ENCODE assay signal across 20 cellular contexts in genomic region chr20:50252715-50253500, GRCh38.
DNase-seq lines count a peak whose midpoint lies in the region; FAIRE-seq and TF ChIP-seq lines count a peak whose summit lies in the region.
"Had no signal": no experiment of that assay in that cellular context is flagged by ENCODE, and none has a peak within 500 bp of the region (broad histone marks: within the 10 kb centered on the region; RNA-seq: fewer than 3 reads in every experiment).

No MANE protein-coding gene starts in this region.

- H3K4me1 Mint-ChIP-seq in neural progenitor cell: no peaks in the 10 kb centered on the region
- H3K4me1 Mint-ChIP-seq: activated CD4-positive, alpha-beta T cell treated with anti-CD3 and anti-CD28 coated beads, Interleukin-2, amount 10 ng/mL, durations not matched to agents 24 days and 14 days had no signal

- peak; percentile 40 for FAIRE-seq in HTR-8/SVneo (lab: Jason Lieb, UNC)
- FAIRE-seq in H1 (lab: Jason Lieb, UNC): no peak
- FAIRE-seq: GM18507 had no signal

- H3K4me3 ChIP-seq in H1 (ENCODE audit: extremely low read depth in 1 of 4, insufficient read depth in 2 of 4, low read depth in 3 of 4, low read length in 4 of 4) (no peak overlapping the region), neural progenitor cell (no peak overlapping the region), BE2C (ENCODE audit: low read depth, low read length) (no peak overlapping the region)
- H3K4me3 ChIP-seq: adrenal gland, psoas muscle, tibial artery had no signal

- CTCF ChIA-PET in H1 (lab: Charles Lee; ENCODE audit: partially characterized antibody): interaction anchor here (0.8 to 2.1 kb wide), 3 partner anchors 9 to 226 kb away, joined by 3 to 6 read pairs (median 5); no protein-coding TSS in a partner anchor
- CTCF ChIA-PET in RWPE1 (lab: Yijun Ruan, JAX): no interaction called here

- no peak overlapping the region for H2BK20ac ChIP-seq in H1 (ENCODE audit: low read length)

- POLR2A ChIA-PET in H1 (lab: Charles Lee; ENCODE audit: partially characterized antibody): interaction anchor here (0.6 kb wide), 1 partner anchor 32 kb away, joined by 4 read pairs; no protein-coding TSS in a partner anchor
- POLR2A ChIA-PET in RWPE1 (lab: Yijun Ruan, JAX; ENCODE audit: low non-redundant PET): no interaction called here

- H4K20me1 ChIP-seq in H1 (replicated peaks in 1 of 2; ENCODE audit: control insufficient read depth in 1 of 2, insufficient read depth in 2 of 2, low read length in 2 of 2) (no peaks in the 10 kb centered on the region), neural progenitor cell (ENCODE audit: low read depth) (no peaks in the 10 kb centered on the region)

- no peak overlapping the region for H2AK5ac ChIP-seq in H1 (ENCODE audit: low read depth, low read length)

- H3K4me2 ChIP-seq in H1 (ENCODE audit: insufficient read depth in 1 of 2, low read depth in 2 of 2, low read length in 2 of 2): no peak overlapping the region
- H3K4me2 ChIP-seq in neural progenitor cell: no peak overlapping the region

- H3K23me2 ChIP-seq in H1 (ENCODE audit: low read depth, low read length): no peaks in the 10 kb centered on the region

- no peak overlapping the region for H4K8ac ChIP-seq in H1 (ENCODE audit: extremely low read depth, insufficient read depth, low read length)

- no peak for TF ChIP-seq RAD21 in H1 (IDR thresholded peaks at IDR 0.05 in 1 of 2, conservative IDR thresholded peaks at IDR 0.05 in 1 of 2; ENCODE audit: low read depth in 2 of 2, low read length in 2 of 2)

- WGBS in H1 (ENCODE audit: extremely low coverage in 1 of 2, insufficient coverage in 1 of 2, insufficient read length in 1 of 2, insufficient replicate concordance in 2 of 2, low coverage in 1 of 2, low lambda C conversion rate in 2 of 2, missing lambda C conversion rate in 1 of 2), 2 experiments: 89% methylated on average over 17 of the region's 17 CpGs; no CpG with 5 or more reads in 1 of the 2 experiments

- no peak overlapping the region for H2BK120ac ChIP-seq in H1 (replicated peaks; ENCODE audit: low read depth, low read length)

- no peak overlapping the region for H3K23ac ChIP-seq in H1 (ENCODE audit: insufficient read length)

- H3K9me3 ChIP-seq in H1 (ENCODE audit: insufficient read depth in 2 of 2, low read depth in 1 of 2, low read length in 1 of 2) (no peaks in the 10 kb centered on the region), neural progenitor cell (ENCODE audit: low read depth) (no peaks in the 10 kb centered on the region), BE2C (no peaks in the 10 kb centered on the region)
- H3K9me3 ChIP-seq: adrenal gland, psoas muscle, tibial artery had no signal

- H3K27ac ChIP-seq in H1 (ENCODE audit: low read depth, low read length) (no peak overlapping the region), neural progenitor cell (no peak overlapping the region), RWPE1 (no peak overlapping the region)
- H3K27ac ChIP-seq: adrenal gland, psoas muscle, tibial artery had no signal

- no peak overlapping the region for H3K4me3 Mint-ChIP-seq in neural progenitor cell
- H3K4me3 Mint-ChIP-seq: activated CD4-positive, alpha-beta T cell treated with anti-CD3 and anti-CD28 coated beads, Interleukin-2, amount 10 ng/mL, durations not matched to agents 24 days and 14 days; activated T-cell treated with anti-CD3 and anti-CD28 coated beads, Interleukin-2, amount 50 U/mL, for 4 hours had no signal

- peak overlapping the region; percentile 6 for H4K91ac ChIP-seq in H1 (replicated peaks; ENCODE audit: insufficient read length, low read length)

- H2BK5ac ChIP-seq in H1 (ENCODE audit: low read depth, low read length): no peak overlapping the region

- no peaks in the 10 kb centered on the region for H3K36me3 Mint-ChIP-seq in neural progenitor cell

- H3K18ac ChIP-seq in H1 (ENCODE audit: extremely low read depth, low read length): no peak overlapping the region

- H3K36me3 ChIP-seq in H1 (ENCODE audit: control insufficient read depth in 2 of 4, insufficient read depth in 4 of 4, low read length in 3 of 4) (no peaks in the 10 kb centered on the region), neural progenitor cell (no peaks in the 10 kb centered on the region), BE2C (no peaks in the 10 kb centered on the region)
- H3K36me3 ChIP-seq: adrenal gland, tibial artery had no signal

- no peak for TF ChIP-seq CTCF in H1 (IDR thresholded peaks at IDR 0.05; ENCODE audit: control extremely low read depth in 1 of 3, insufficient read depth in 1 of 3, low read depth in 1 of 3, low read length in 3 of 3)
- no peak for TF ChIP-seq CTCF in neural progenitor cell (IDR thresholded peaks at IDR 0.05)
- TF ChIP-seq CTCF in BE2C (IDR thresholded peaks at IDR 0.05; ENCODE audit: low read depth, low read length): no peak
- TF ChIP-seq CTCF in RWPE1 (conservative IDR thresholded peaks at IDR 0.05; ENCODE audit: low read depth): no peak

- H3F3A ChIP-seq in neural progenitor cell (ENCODE audit: low read depth): no peaks in the 10 kb centered on the region

- H3K79me2 ChIP-seq in H1 (ENCODE audit: control insufficient read depth in 1 of 2, insufficient read depth in 2 of 2, low read length in 2 of 2) (no peaks in the 10 kb centered on the region), neural progenitor cell (ENCODE audit: low read depth) (no peaks in the 10 kb centered on the region)

- H2BK12ac ChIP-seq in H1 (ENCODE audit: low read depth, low read length): no peak overlapping the region

- peak overlapping the region; percentile 47 for H3K27ac Mint-ChIP-seq in neural progenitor cell
- H3K27ac Mint-ChIP-seq: activated CD4-positive, alpha-beta T cell treated with anti-CD3 and anti-CD28 coated beads, Interleukin-2, amount 10 ng/mL, durations not matched to agents 24 days and 14 days had no signal

- H2AFZ ChIP-seq in H1 (ENCODE audit: low read length): no peak overlapping the region
- no peak overlapping the region for H2AFZ ChIP-seq in neural progenitor cell (replicated peaks)

- H3K4ac ChIP-seq in H1 (replicated peaks; ENCODE audit: insufficient read length, low read depth, low read length): no peak overlapping the region

- peaks cover 0 to 4% (median 0%) of the 10 kb centered on the region in 4 experiments; a peak in 1 of 7 replicates for H3K4me1 ChIP-seq in H1 (replicated peaks in 1 of 4; ENCODE audit: control insufficient read depth in 3 of 4, insufficient read depth in 4 of 4, low read length in 3 of 4)
- no peaks in the 10 kb centered on the region for H3K4me1 ChIP-seq in neural progenitor cell
- H3K4me1 ChIP-seq in BE2C: no peaks in the 10 kb centered on the region
- H3K4me1 ChIP-seq: adrenal gland, psoas muscle, tibial artery had no signal

- no peak for TF ChIP-seq EP300 in H1 (IDR thresholded peaks at IDR 0.05; ENCODE audit: borderline replicate concordance in 1 of 2, low read depth in 2 of 2, low read length in 2 of 2)

- H3K9me3 Mint-ChIP-seq in neural progenitor cell: no peaks in the 10 kb centered on the region
- H3K9me3 Mint-ChIP-seq: activated CD4-positive, alpha-beta T cell treated with anti-CD3 and anti-CD28 coated beads, Interleukin-2, amount 10 ng/mL, durations not matched to agents 24 days and 14 days; activated T-cell treated with anti-CD3 and anti-CD28 coated beads, Interleukin-2, amount 50 U/mL, for 4 hours had no signal

- H3K14ac ChIP-seq in H1 (ENCODE audit: insufficient read length): no peak overlapping the region

- H3K79me1 ChIP-seq in H1 (ENCODE audit: low read depth, low read length): no peaks in the 10 kb centered on the region

- no peak overlapping the region for H2BK15ac ChIP-seq in H1 (ENCODE audit: low read length)

- H3K9ac ChIP-seq in H1 (replicated peaks in 1 of 4; ENCODE audit: extremely low read depth in 1 of 4, low read depth in 3 of 4, low read length in 3 of 4) (no peak overlapping the region), neural progenitor cell (no peak overlapping the region)

- H3K27me3 Mint-ChIP-seq in neural progenitor cell (ENCODE audit: insufficient read depth, low read depth): peaks cover 12% of the 10 kb centered on the region

- no peak for TF ChIP-seq POLR2A in H1 (IDR thresholded peaks at IDR 0.05; ENCODE audit: control extremely low read depth in 1 of 2, low read depth in 2 of 2, low read length in 2 of 2)

- peak; percentile 76 for DNase-seq in CD1c-positive myeloid dendritic cell (ENCODE audit: extremely low spot score)
- DNase-seq in HTR-8/SVneo (ENCODE audit: insufficient read length, low spot score): no peak
- DNase-seq in H1 (ENCODE audit: low read depth in 1 of 2, low spot score in 2 of 2): no peak
- no peak for DNase-seq in neural progenitor cell (ENCODE audit: low spot score)
- DNase-seq in stimulated activated CD4-positive, alpha-beta T cell treated with anti-CD3 and anti-CD28 coated beads, Interleukin-4, amount 100 ng/mL, for 4 hours: no peak
- no peak for DNase-seq in BE2C
- no peak for DNase-seq in RWPE1 (ENCODE audit: low spot score)
- DNase-seq: activated CD4-positive, alpha-beta T cell treated with anti-CD3 and anti-CD28 coated beads, Interleukin-2, amount 10 ng/mL, durations not matched to agents 24 days and 14 days; activated naive CD4-positive, alpha-beta T cell treated with Interleukin-2 at 50 U/mL for 16 hours; activated T-cell treated with anti-CD3 and anti-CD28 coated beads, Interleukin-2, amount 50 U/mL, for 4 hours; adrenal gland; C1 segment of cervical spinal cord; Kasumi-1; mesendoderm; NCI-H146; nucleus accumbens; SHP77 treated with DMSO at 0.1 percent for 48 hours; tibial artery had no signal

- H3K56ac ChIP-seq in H1 (replicated peaks; ENCODE audit: insufficient read length, low read depth, low read length): no peak overlapping the region

- no peak overlapping the region for H4K5ac ChIP-seq in H1 (ENCODE audit: insufficient read length, low read depth, low read length)

- H3K27me3 ChIP-seq in H1 (replicated peaks in 1 of 4; ENCODE audit: control insufficient read depth in 3 of 4, extremely low read depth in 1 of 4, insufficient read depth in 3 of 4, low read length in 3 of 4): no peaks in the 10 kb centered on the region
- H3K27me3 ChIP-seq in neural progenitor cell: no peaks in the 10 kb centered on the region
- H3K27me3 ChIP-seq in BE2C: no peaks in the 10 kb centered on the region
- H3K27me3 ChIP-seq: adrenal gland, tibial artery had no signal

TF ChIP-seq in H1, 55 proteins besides CTCF, POLR2A, EP300 and RAD21 (continues in another document):
- TF ChIP-seq KDM4A (IDR thresholded peaks at IDR 0.05; ENCODE audit: low read depth, low read length, severe bottlenecking) (no peak), YY1 (IDR thresholded peaks at IDR 0.05; ENCODE audit: low read depth, low read length) (no peak), POLR2AphosphoS5 (IDR thresholded peaks at IDR 0.05; ENCODE audit: low read depth, low read length) (no peak), SIN3A (conservative IDR thresholded peaks at IDR 0.05 in 1 of 2, IDR thresholded peaks at IDR 0.05 in 1 of 2; ENCODE audit: low read depth in 1 of 2, low read length in 2 of 2) (no peak), SP2 (IDR thresholded peaks at IDR 0.05; ENCODE audit: low read length) (no peak), HDAC6 (IDR thresholded peaks at IDR 0.05; ENCODE audit: low read depth, low read length) (no peak), RNF2 (IDR thresholded peaks at IDR 0.05; ENCODE audit: borderline replicate concordance, low read depth, low read length, missing control alignments, poor library complexity, severe bottlenecking) (no peak), POU5F1 (IDR thresholded peaks at IDR 0.05; ENCODE audit: low read depth, low read length) (no peak), CHD1 (IDR thresholded peaks at IDR 0.05; ENCODE audit: low read depth, low read length) (no peak)
